In genomic region chr2:196925768-196926561, GRCh38 we compare ENCODE assay signal across 1 cellular context.
TF ChIP-seq lines count a peak whose summit lies in the region.

No MANE protein-coding gene starts in this region.

TF ChIP-seq in HepG2, 621 proteins besides CTCF, POLR2A, EP300 and RAD21 (continued from another document and continues in another):
- TF ChIP-seq ZNF34 (CRISPR knock-in tag; IDR thresholded peaks at IDR 0.05; ENCODE audit: borderline replicate concordance) (no peak), CENPT (CRISPR knock-in tag; IDR thresholded peaks at IDR 0.05; ENCODE audit: low read depth) (no peak), ERF (CRISPR knock-in tag; IDR thresholded peaks at IDR 0.05) (no peak), PCBP1 (IDR thresholded peaks at IDR 0.05; ENCODE audit: borderline replicate concordance, low read depth, low read length) (0 out of 2 replicates have a peak, but pooled peaks have one; percentile 17), BRF2 (CRISPR knock-in tag; IDR thresholded peaks at IDR 0.05) (no peak), AKNA (CRISPR knock-in tag; IDR thresholded peaks at IDR 0.05; ENCODE audit: borderline replicate concordance) (no peak), ZNF749 (CRISPR knock-in tag; IDR thresholded peaks at IDR 0.05; ENCODE audit: borderline replicate concordance) (no peak), ZNF503 (CRISPR knock-in tag; IDR thresholded peaks at IDR 0.05) (0 out of 2 replicates have a peak, but pooled peaks have one; percentile 27), FOXA1 (IDR thresholded peaks at IDR 0.05) (no peak), FOXA1 (CRISPR knock-in tag; IDR thresholded peaks at IDR 0.05) (no peak), ZNF782 (CRISPR knock-in tag; IDR thresholded peaks at IDR 0.05; ENCODE audit: borderline replicate concordance) (no peak), HNRNPL (IDR thresholded peaks at IDR 0.05; ENCODE audit: low read depth, low read length) (no peak), U2AF2 (IDR thresholded peaks at IDR 0.05; ENCODE audit: low read depth, low read length) (no peak), ZMAT3 (CRISPR knock-in tag; conservative IDR thresholded peaks at IDR 0.05) (no peak), ZNF501 (CRISPR knock-in tag; IDR thresholded peaks at IDR 0.05) (no peak; the same call in 1 of the 2 replicates), CSRNP2 (CRISPR knock-in tag; conservative IDR thresholded peaks at IDR 0.05; ENCODE audit: low read depth) (no peak), CCDC6 (CRISPR knock-in tag; IDR thresholded peaks at IDR 0.05) (no peak; the same call in none of the 2 replicates), PRPF4 (IDR thresholded peaks at IDR 0.05; ENCODE audit: low read depth, low read length, poor library complexity, severe bottlenecking) (no peak), HDAC2 (CRISPR knock-in tag; IDR thresholded peaks at IDR 0.05) (no peak), ZNF652 (CRISPR knock-in tag; IDR thresholded peaks at IDR 0.05; ENCODE audit: borderline replicate concordance, low read depth) (no peak), TFAP4 (IDR thresholded peaks at IDR 0.05; ENCODE audit: borderline replicate concordance, low read depth) (no peak), ZNF775 (CRISPR knock-in tag; IDR thresholded peaks at IDR 0.05; ENCODE audit: borderline replicate concordance) (no peak), KDM6A (CRISPR knock-in tag; IDR thresholded peaks at IDR 0.05; ENCODE audit: low read depth) (no peak), KDM4B (CRISPR knock-in tag; IDR thresholded peaks at IDR 0.05) (no peak), SMARCC2 (IDR thresholded peaks at IDR 0.05) (no peak), ZSCAN21 (CRISPR knock-in tag; IDR thresholded peaks at IDR 0.05; ENCODE audit: borderline replicate concordance) (no peak), ZNF235 (CRISPR knock-in tag; IDR thresholded peaks at IDR 0.05; ENCODE audit: borderline replicate concordance) (0 out of 2 replicates have a peak, but pooled peaks have one; percentile 42), HOXA7 (CRISPR knock-in tag; IDR thresholded peaks at IDR 0.05) (no peak)
- TF ChIP-seq, protein P1, sequence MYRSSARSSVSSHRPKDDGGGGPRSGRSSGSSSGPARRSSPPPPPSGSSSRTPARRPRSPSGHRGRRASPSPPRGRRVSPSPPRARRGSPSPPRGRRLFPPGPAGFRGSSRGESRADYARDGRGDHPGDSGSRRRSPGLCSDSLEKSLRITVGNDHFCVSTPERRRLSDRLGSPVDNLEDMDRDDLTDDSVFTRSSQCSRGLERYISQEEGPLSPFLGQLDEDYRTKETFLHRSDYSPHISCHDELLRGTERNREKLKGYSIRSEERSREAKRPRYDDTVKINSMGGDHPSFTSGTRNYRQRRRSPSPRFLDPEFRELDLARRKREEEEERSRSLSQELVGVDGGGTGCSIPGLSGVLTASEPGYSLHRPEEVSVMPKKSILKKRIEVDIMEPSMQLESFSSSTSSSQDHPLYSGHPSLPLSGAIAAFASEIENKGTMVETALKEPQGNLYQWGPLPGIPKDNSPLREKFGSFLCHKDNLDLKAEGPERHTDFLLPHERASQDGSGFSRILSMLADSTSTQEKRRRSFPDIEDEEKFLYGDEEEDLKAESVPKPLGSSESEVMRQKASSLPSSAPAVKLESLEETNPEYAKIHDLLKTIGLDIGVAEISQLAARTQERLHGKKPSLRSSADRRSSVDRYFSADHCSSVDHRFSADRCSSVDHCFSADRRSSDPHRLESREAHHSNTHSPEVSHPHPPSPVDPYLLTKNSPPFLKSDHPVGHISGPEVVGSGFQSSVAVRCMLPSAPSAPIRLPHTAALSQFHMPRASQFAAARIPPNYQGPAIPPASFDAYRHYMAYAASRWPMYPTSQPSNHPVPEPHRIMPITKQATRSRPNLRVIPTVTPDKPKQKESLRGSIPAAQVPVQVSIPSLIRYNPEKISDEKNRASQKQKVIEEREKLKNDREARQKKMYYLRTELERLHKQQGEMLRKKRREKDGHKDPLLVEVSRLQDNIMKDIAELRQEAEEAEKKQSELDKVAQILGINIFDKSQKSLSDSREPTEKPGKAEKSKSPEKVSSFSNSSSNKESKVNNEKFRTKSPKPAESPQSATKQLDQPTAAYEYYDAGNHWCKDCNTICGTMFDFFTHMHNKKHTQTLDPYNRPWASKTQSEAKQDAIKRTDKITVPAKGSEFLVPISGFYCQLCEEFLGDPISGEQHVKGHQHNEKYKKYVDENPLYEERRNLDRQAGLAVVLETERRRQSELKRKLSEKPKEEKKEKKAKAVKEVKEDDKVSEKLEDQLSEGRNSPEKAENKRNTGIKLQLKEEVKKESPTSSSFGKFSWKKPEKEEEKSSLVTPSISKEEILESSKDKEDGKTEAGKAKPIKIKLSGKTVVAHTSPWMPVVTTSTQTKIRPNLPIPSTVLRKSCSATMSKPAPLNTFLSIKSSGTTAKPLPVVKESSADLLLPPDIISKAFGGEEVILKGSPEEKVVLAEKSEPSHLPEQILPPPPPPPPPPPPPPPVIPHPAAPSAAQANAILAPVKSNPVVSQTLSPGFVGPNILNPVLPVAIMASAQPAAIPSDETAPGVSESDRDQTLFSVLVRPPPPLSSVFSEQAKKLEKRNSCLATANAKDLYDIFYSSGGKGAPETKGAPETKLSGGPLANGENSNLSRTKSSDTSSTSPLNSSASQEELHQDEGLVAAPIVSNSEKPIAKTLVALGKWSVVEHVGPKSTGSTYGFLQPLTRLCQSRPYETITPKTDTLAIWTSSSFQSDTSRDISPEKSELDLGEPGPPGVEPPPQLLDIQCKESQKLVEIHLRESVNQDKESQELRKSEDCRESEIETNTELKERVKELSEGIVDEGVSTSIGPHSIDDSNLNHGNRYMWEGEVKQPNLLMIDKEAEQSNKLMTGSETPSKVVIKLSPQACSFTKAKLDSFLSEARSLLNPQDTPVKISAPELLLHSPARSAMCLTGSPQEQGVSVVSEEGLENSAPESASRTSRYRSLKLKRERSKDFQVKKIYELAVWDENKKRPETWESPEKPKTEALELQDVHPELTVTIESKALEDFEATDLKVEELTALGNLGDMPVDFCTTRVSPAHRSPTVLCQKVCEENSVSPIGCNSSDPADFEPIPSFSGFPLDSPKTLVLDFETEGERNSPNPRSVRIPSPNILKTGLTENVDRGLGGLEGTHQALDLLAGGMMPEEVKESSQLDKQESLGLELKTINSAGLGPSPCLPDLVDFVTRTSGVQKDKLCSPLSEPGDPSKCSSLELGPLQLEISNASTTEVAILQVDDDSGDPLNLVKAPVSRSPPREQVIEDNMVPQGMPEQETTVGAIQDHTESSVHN (CRISPR knock-in tag; IDR thresholded peaks at IDR 0.05), result no peak
- TF ChIP-seq, protein P2, sequence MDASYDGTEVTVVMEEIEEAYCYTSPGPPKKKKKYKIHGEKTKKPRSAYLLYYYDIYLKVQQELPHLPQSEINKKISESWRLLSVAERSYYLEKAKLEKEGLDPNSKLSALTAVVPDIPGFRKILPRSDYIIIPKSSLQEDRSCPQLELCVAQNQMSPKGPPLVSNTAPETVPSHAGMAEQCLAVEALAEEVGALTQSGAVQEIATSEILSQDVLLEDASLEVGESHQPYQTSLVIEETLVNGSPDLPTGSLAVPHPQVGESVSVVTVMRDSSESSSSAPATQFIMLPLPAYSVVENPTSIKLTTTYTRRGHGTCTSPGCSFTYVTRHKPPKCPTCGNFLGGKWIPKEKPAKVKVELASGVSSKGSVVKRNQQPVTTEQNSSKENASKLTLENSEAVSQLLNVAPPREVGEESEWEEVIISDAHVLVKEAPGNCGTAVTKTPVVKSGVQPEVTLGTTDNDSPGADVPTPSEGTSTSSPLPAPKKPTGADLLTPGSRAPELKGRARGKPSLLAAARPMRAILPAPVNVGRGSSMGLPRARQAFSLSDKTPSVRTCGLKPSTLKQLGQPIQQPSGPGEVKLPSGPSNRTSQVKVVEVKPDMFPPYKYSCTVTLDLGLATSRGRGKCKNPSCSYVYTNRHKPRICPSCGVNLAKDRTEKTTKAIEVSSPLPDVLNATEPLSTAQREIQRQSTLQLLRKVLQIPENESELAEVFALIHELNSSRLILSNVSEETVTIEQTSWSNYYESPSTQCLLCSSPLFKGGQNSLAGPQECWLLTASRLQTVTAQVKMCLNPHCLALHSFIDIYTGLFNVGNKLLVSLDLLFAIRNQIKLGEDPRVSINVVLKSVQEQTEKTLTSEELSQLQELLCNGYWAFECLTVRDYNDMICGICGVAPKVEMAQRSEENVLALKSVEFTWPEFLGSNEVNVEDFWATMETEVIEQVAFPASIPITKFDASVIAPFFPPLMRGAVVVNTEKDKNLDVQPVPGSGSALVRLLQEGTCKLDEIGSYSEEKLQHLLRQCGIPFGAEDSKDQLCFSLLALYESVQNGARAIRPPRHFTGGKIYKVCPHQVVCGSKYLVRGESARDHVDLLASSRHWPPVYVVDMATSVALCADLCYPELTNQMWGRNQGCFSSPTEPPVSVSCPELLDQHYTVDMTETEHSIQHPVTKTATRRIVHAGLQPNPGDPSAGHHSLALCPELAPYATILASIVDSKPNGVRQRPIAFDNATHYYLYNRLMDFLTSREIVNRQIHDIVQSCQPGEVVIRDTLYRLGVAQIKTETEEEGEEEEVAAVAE (CRISPR knock-in tag; IDR thresholded peaks at IDR 0.05; ENCODE audit: borderline replicate concordance), result no peak
- TF ChIP-seq, protein P3, sequence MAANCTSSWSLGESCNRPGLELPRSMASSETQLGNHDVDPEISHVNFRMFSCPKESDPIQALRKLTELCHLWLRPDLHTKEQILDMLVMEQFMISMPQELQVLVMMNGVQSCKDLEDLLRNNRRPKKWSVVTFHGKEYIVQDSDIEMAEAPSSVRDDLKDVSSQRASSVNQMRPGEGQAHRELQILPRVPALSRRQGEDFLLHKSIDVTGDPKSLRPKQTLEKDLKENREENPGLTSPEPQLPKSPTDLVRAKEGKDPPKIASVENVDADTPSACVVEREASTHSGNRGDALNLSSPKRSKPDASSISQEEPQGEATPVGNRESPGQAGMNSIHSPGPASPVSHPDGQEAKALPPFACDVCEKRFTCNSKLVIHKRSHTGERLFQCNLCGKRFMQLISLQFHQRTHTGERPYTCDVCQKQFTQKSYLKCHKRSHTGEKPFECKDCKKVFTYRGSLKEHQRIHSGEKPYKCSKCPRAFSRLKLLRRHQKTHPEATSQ (CRISPR knock-in tag; IDR thresholded peaks at IDR 0.05; ENCODE audit: borderline replicate concordance), result no peak
